In the genomic region with DNA sequence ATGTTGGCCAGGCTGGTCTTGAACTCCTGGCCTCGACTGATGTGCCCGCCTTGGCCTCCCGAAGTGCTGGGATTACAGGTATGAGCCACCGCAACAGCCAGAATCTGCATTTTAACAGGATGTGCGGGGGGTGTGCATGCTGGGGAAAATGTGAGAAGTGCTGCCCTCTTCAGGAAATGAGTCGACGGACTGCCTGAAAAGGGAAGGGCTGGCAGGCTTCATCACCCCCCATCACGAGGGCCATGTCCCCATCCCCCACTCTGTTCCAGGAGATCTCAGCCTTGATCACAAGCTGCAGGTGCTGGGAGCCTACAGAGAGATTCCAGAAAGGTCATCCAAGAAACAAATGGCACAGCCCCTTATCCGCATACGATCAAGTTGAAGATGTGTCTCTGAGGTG, we compare ENCODE assay signal across 8 cellular contexts.
DNase-seq lines count a peak whose midpoint lies in the region; ATAC-seq and TF ChIP-seq lines count a peak whose summit lies in the region.

No MANE protein-coding gene starts in this region.

- H3K9me3 Mint-ChIP-seq in activated CD4-positive, alpha-beta memory T cell treated with anti-CD3 and anti-CD28 coated beads, Interleukin-2, amount 10 ng/mL, durations not matched to agents 7 days and 5 days, result no peaks in the 10 kb centered on the region
- H3K9me3 Mint-ChIP-seq in osteocyte (ENCODE audit: unreplicated experiment), result no peaks in the 10 kb centered on the region

- CTCF ChIA-PET in activated CD4-positive, alpha-beta memory T cell treated with anti-CD3 and anti-CD28 coated beads, Interleukin-2, amount 10 ng/mL, durations not matched to agents 7 days and 5 days (lab: Charles Lee), result interaction anchor here (0.7 to 1.3 kb wide), 2 partner anchors 16 to 19 kb away, joined by 3 read pairs; no protein-coding TSS in a partner anchor

- POLR2A ChIA-PET in activated CD4-positive, alpha-beta memory T cell treated with anti-CD3 and anti-CD28 coated beads, Interleukin-2, amount 10 ng/mL, durations not matched to agents 7 days and 5 days (lab: Charles Lee), result no interaction called here

- H3K27ac Mint-ChIP-seq in activated CD4-positive, alpha-beta memory T cell treated with anti-CD3 and anti-CD28 coated beads, Interleukin-2, amount 10 ng/mL, durations not matched to agents 7 days and 5 days, result no peak overlapping the region
- H3K27ac Mint-ChIP-seq in osteocyte (ENCODE audit: unreplicated experiment), result no peak overlapping the region

- ATAC-seq in GM18861 (IDR thresholded peaks at IDR 0.05; ENCODE audit: unreplicated experiment) (no peak), HG03097 (IDR thresholded peaks at IDR 0.05; ENCODE audit: low FRiP score, unreplicated experiment) (no peak)

- peaks cover 25% of the 10 kb centered on the region for H3K27me3 Mint-ChIP-seq in activated CD4-positive, alpha-beta memory T cell treated with anti-CD3 and anti-CD28 coated beads, Interleukin-2, amount 10 ng/mL, durations not matched to agents 7 days and 5 days
- peaks cover 21% of the 10 kb centered on the region for H3K27me3 Mint-ChIP-seq in osteocyte (ENCODE audit: unreplicated experiment)

- H3K4me3 Mint-ChIP-seq in activated CD4-positive, alpha-beta memory T cell treated with anti-CD3 and anti-CD28 coated beads, Interleukin-2, amount 10 ng/mL, durations not matched to agents 7 days and 5 days, result no peak overlapping the region
- no peak overlapping the region for H3K4me3 Mint-ChIP-seq in osteocyte (ENCODE audit: unreplicated experiment)

- DNase-seq in NCI-H1105 treated with DMSO at 0.1 percent for 48 hours (lab: John Stamatoyannopoulos, UW), result peak; percentile 20
- DNase-seq in NCI-H1105 (lab: John Stamatoyannopoulos, UW), result no peak
- peak; percentile 12 for DNase-seq in MV-4-11 (lab: John Stamatoyannopoulos, UW)
- DNase-seq in activated CD4-positive, alpha-beta memory T cell treated with anti-CD3 and anti-CD28 coated beads, Interleukin-2, amount 10 ng/mL, durations not matched to agents 7 days and 5 days, result peak; percentile 52
- DNase-seq in osteocyte (ENCODE audit: extremely low spot score, unreplicated experiment), result no peak
- no peak for DNase-seq in amniotic stem cell (lab: John Stamatoyannopoulos, UW)

- peaks cover 32% of the 10 kb centered on the region for H3K4me1 Mint-ChIP-seq in activated CD4-positive, alpha-beta memory T cell treated with anti-CD3 and anti-CD28 coated beads, Interleukin-2, amount 10 ng/mL, durations not matched to agents 7 days and 5 days
- H3K4me1 Mint-ChIP-seq in osteocyte (ENCODE audit: unreplicated experiment), result no peaks in the 10 kb centered on the region

- no peaks in the 10 kb centered on the region for H3K36me3 Mint-ChIP-seq in activated CD4-positive, alpha-beta memory T cell treated with anti-CD3 and anti-CD28 coated beads, Interleukin-2, amount 10 ng/mL, durations not matched to agents 7 days and 5 days (ENCODE audit: low read depth)
- H3K36me3 Mint-ChIP-seq in osteocyte (ENCODE audit: unreplicated experiment), result no peaks in the 10 kb centered on the region

- peak; percentile 17 for TF ChIP-seq CTCF in osteocyte (IDR thresholded peaks at IDR 0.05)

Comparison
In these comparisons a context has a peak if more than half of its experiments do, and no peak if none do; other contexts are left out.
1. DNase-seq: peak in NCI-H1105 treated with DMSO at 0.1 percent for 48 hours (single experiment), MV-4-11 (single experiment) and activated CD4-positive, alpha-beta memory T cell treated with anti-CD3 and anti-CD28 coated beads, Interleukin-2, amount 10 ng/mL, durations not matched to agents 7 days and 5 days (single experiment); none in NCI-H1105 (single experiment), osteocyte (single experiment) and amniotic stem cell (single experiment).